25 cellular contexts compared by ENCODE assay signal in genomic region chr6:108107102-108107501, GRCh38. TPM values are rescaled to one million over a fixed set of nuclear protein-coding genes. Genes with fewer than 3 reads are reported as not detected.
"Had no signal": no experiment of that assay in that cellular context is flagged by ENCODE, and none has a peak within 500 bp of the region (broad histone marks: within the 10 kb centered on the region; RNA-seq: fewer than 3 reads in every experiment).

No MANE protein-coding gene starts in this region.

- H3K9me3 Mint-ChIP-seq: T-cell had no signal

- H3K27me3 ChIP-seq: MG63, SJSA1 had no signal

- H3K4me3 Mint-ChIP-seq: T-cell had no signal

- H3K36me3 ChIP-seq: MG63, SJSA1 had no signal

- H3K4me1 Mint-ChIP-seq: T-cell had no signal

- H3K36me3 Mint-ChIP-seq: T-cell had no signal

- H3K9me3 ChIP-seq: MG63, SJSA1, SK-N-SH had no signal

- H3K4me2 ChIP-seq: KMS-11, SK-N-SH had no signal

- H3K27ac Mint-ChIP-seq: T-cell had no signal

- DNase-seq: IMR-90, Kasumi-1, MG63, NCI-H1092, NCI-H1105 treated with DMSO at 0.1 percent for 48 hours, NCI-H1417 treated with DMSO at 0.1 percent for 48 hours, NCI-H1694 treated with DMSO at 0.1 percent for 48 hours, NCI-H1930, NCI-H2081, NCI-H2107, NCI-H2227 treated with DMSO at 0.1 percent for 48 hours, NCI-H524, NCI-H69, NCI-H774, Right ventricle myocardium superior, RPMI8226, SIG-M5, SK-N-SH, SW 1271, T-cell had no signal

- ATAC-seq: HepG2, T-cell had no signal

- H3K9me2 ChIP-seq: SK-N-SH had no signal

- H3K4me3 ChIP-seq: MG63, SJSA1 had no signal

- H3K9ac ChIP-seq: KMS-11, SK-N-SH had no signal

RNA-seq across cellular contexts. Expression of gene NR2E1, which starts 58.7 kb away (rescaled TPM):
- total RNA-seq: HepG2, HT-29, IMR-90, NCI-H460, Right ventricle myocardium superior, T-cell had no signal
